Comparison of ENCODE assay signal across 1 cellular context in genomic region chr22:37629928-37630327, GRCh38.
TF ChIP-seq lines count a peak whose summit lies in the region.

No MANE protein-coding gene starts in this region.

TF ChIP-seq in K562, 482 proteins besides CTCF, POLR2A, EP300 and RAD21:
- TF ChIP-seq RFX5 (IDR thresholded peaks at IDR 0.05; ENCODE audit: low read depth, low read length) (no peak), TARDBP (IDR thresholded peaks at IDR 0.05) (no peak), RBFOX2 (IDR thresholded peaks at IDR 0.05; ENCODE audit: low read depth, low read length) (0 out of 2 replicates have a peak, but pooled peaks have one; percentile 7), ETS1 (conservative IDR thresholded peaks at IDR 0.05; ENCODE audit: control insufficient read depth, low read depth, low read length) (no peak), CHD7 (IDR thresholded peaks at IDR 0.05; ENCODE audit: low read depth, low read length) (no peak), POLR2G (IDR thresholded peaks at IDR 0.05; ENCODE audit: low read depth, low read length) (peak; percentile 47; the same call in 1 of the 2 replicates), SMAD2 (IDR thresholded peaks at IDR 0.05; ENCODE audit: low read depth, low read length) (no peak), RBM22 (IDR thresholded peaks at IDR 0.05; ENCODE audit: low read depth, low read length, poor library complexity, severe bottlenecking) (peak; percentile 30), ZNF445 (CRISPR knock-in tag; IDR thresholded peaks at IDR 0.05; ENCODE audit: low read depth) (no peak), THRA (IDR thresholded peaks at IDR 0.05) (no peak), TEAD1 (CRISPR knock-in tag; IDR thresholded peaks at IDR 0.05) (no peak), HIVEP1 (CRISPR knock-in tag; IDR thresholded peaks at IDR 0.05) (no peak), HSF4 (CRISPR knock-in tag; IDR thresholded peaks at IDR 0.05; ENCODE audit: borderline replicate concordance) (no peak), CSDE1 (IDR thresholded peaks at IDR 0.05) (no peak), POLR3A (IDR thresholded peaks at IDR 0.05; ENCODE audit: borderline replicate concordance, extremely low read depth, insufficient read depth, insufficient read length) (no peak), RBM14 (IDR thresholded peaks at IDR 0.05; ENCODE audit: borderline replicate concordance, insufficient read depth, low read depth, low read length) (no peak), ZBTB43 (CRISPR knock-in tag; IDR thresholded peaks at IDR 0.05) (no peak), MAZ (CRISPR knock-in tag; conservative IDR thresholded peaks at IDR 0.05 in 1 of 2, IDR thresholded peaks at IDR 0.05 in 1 of 2) (no peak), ZNF395 (CRISPR knock-in tag; IDR thresholded peaks at IDR 0.05) (no peak)
